ENCODE assay signal across 10 cellular contexts in genomic region chr13:46588019-46588418, GRCh38.
DNase-seq lines count a peak whose midpoint lies in the region; ATAC-seq and TF ChIP-seq lines count a peak whose summit lies in the region.
"Had no signal": no experiment of that assay in that cellular context is flagged by ENCODE, and none has a peak within 500 bp of the region (broad histone marks: within the 10 kb centered on the region; RNA-seq: fewer than 3 reads in every experiment).

No MANE protein-coding gene starts in this region.

- H3K4me3 ChIP-seq in tibial artery, result no peak overlapping the region

- TF ChIP-seq CTCF in tibial artery (IDR thresholded peaks at IDR 0.05), result no peak

- H3K27me3 ChIP-seq in tibial artery, result no peaks in the 10 kb centered on the region

- no peaks in the 10 kb centered on the region for H3K9me3 ChIP-seq in tibial artery

- intact Hi-C loops in tibial artery (cut with DNase I; ENCODE audit: low total_unique reads), result no loop called here

- peak; percentile 69 for ATAC-seq in GM18909 (IDR thresholded peaks at IDR 0.05; ENCODE audit: poor library complexity, unreplicated experiment)
- peak; percentile 57 for ATAC-seq in HG02763 (IDR thresholded peaks at IDR 0.05; ENCODE audit: unreplicated experiment)
- peak; percentile 47 for ATAC-seq in HG03571 (IDR thresholded peaks at IDR 0.05; ENCODE audit: unreplicated experiment)

- H3K4me1 ChIP-seq in tibial artery, result peaks cover 0 to 90% (median 38%) of the 10 kb centered on the region in 4 donors

- no peaks in the 10 kb centered on the region for H3K36me3 ChIP-seq in tibial artery

- peak overlapping the region; percentile 63 for H3K27ac ChIP-seq in tibial artery

- DNase-seq in tibial artery (no peak), NCI-H774 (lab: John Stamatoyannopoulos, UW) (no peak)
- DNase-seq in stimulated activated CD8-positive, alpha-beta memory T cell treated with anti-CD3 and anti-CD28 coated beads, Interleukin-4, amount 100 ng/mL, for 48 hours, result no peak
- no peak for DNase-seq in activated CD8-positive, alpha-beta memory T cell treated with anti-CD3 and anti-CD28 coated beads, Interleukin-2, amount 50 U/mL, for 4 hours
- DNase-seq: activated CD4-positive, alpha-beta memory T cell treated with anti-CD3 and anti-CD28 coated beads, Interleukin-2, amount 10 ng/mL, durations not matched to agents 7 days and 5 days; DMS53; retina had no signal
